ENCODE assay signal across 7 cellular contexts in the genomic region with DNA sequence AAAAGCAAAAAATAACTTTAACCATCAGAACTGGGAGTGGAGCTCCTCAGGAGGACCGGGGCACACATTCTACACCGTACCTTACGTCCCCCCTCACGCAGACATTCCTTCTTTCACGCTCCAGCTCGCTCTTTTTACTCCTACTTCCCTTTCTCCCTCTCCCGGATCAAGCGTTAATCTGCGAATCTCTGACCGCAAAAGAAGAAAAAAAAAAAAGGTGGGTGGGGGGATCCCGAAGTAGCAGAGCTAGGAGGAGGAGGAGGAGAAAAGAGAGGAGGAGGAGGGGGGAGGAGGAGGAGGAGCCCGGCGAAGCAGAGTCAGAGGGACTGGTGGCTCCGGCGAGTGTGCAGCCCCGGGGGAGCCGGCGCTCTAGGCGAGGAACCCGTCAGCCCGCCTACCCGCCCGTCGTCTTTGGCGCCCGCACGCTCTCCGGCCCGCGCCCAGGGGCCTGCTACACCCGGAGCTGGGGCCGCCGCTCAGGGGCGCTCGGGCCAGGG. TPM values are rescaled to one million over a fixed set of nuclear protein-coding genes. Genes with fewer than 3 reads are reported as not detected.
A peak's percentile ranks its signal among the peaks of the same experiment; 100 is the strongest.
DNase-seq lines count a peak whose midpoint lies in the region; ATAC-seq, FAIRE-seq and TF ChIP-seq lines count a peak whose summit lies in the region.

A gene (plus strand): TSS at position 320 of the 497 bp plus-strand sequence.

- no peaks in the 10 kb centered on the region for H3K36me3 Mint-ChIP-seq in activated CD4-positive, alpha-beta T cell treated with anti-CD3 and anti-CD28 coated beads, Interleukin-2, amount 10 ng/mL, durations not matched to agents 7 days and 5 days (ENCODE audit: low read depth)

- no peak for FAIRE-seq in pancreas (lab: Jason Lieb, UNC)

- DNase-seq in HT1080 (ENCODE audit: low read depth) (peak; percentile 62), foreskin fibroblast (peak in 1 of 2 donors; percentile 9), pancreas (peak in 2 of 6 donors; percentile 20 to 63), GF-D8 (lab: John Stamatoyannopoulos, UW) (no peak), CD1c-positive myeloid dendritic cell (ENCODE audit: extremely low spot score) (no peak)
- no peak for DNase-seq in activated CD4-positive, alpha-beta T cell treated with anti-CD3 and anti-CD28 coated beads, Interleukin-2, amount 10 ng/mL, durations not matched to agents 7 days and 5 days

- H3K4me3 Mint-ChIP-seq in activated CD4-positive, alpha-beta T cell treated with anti-CD3 and anti-CD28 coated beads, Interleukin-2, amount 10 ng/mL, durations not matched to agents 7 days and 5 days = peak within 1 kb of the TSS; percentile 25

- CTCF ChIA-PET in activated CD4-positive, alpha-beta T cell treated with anti-CD3 and anti-CD28 coated beads, Interleukin-2, amount 10 ng/mL, durations not matched to agents 7 days and 5 days (lab: Charles Lee) = interaction anchor here (0.7 kb wide), 1 partner anchor 271 kb away, joined by 3 read pairs; no protein-coding TSS in a partner anchor

- H3K27me3 Mint-ChIP-seq in activated CD4-positive, alpha-beta T cell treated with anti-CD3 and anti-CD28 coated beads, Interleukin-2, amount 10 ng/mL, durations not matched to agents 7 days and 5 days = peaks cover 49% of the 10 kb centered on the region

- TF ChIP-seq CTCF in foreskin fibroblast (IDR thresholded peaks at IDR 0.05; ENCODE audit: low read depth, low read length) (no peak), pancreas (IDR thresholded peaks at IDR 0.05) (no peak)

- H3K27ac Mint-ChIP-seq in activated CD4-positive, alpha-beta T cell treated with anti-CD3 and anti-CD28 coated beads, Interleukin-2, amount 10 ng/mL, durations not matched to agents 7 days and 5 days = no peak within 1 kb of the TSS

- no peaks in the 10 kb centered on the region for H3K9me3 ChIP-seq in pancreas

- 2 to 42% methylated on average over 14 to 35 of the region's 35 CpGs for WGBS in pancreas, 2 donors

- H3K27me3 ChIP-seq in pancreas = peaks cover 0 to 35% (median 4%) of the 10 kb centered on the region in 4 donors

- peaks cover 2% of the 10 kb centered on the region for H3K4me1 Mint-ChIP-seq in activated CD4-positive, alpha-beta T cell treated with anti-CD3 and anti-CD28 coated beads, Interleukin-2, amount 10 ng/mL, durations not matched to agents 7 days and 5 days

- peak within 1 kb of the TSS; percentile 43 to 45 for H3K4me3 ChIP-seq in foreskin fibroblast (ENCODE audit: low read depth in 1 of 2, low read length in 2 of 2)
- peak within 1 kb of the TSS; percentile 10 to 42 (median 18) for H3K4me3 ChIP-seq in pancreas

- H3K4me1 ChIP-seq in pancreas = no peaks in the 10 kb centered on the region

- intact Hi-C loops in pancreas (cut with DNase I) = no loop called here

- ATAC-seq in pancreas (peak in 2 of 4 donors; percentile 44 to 56), GM18868 (IDR thresholded peaks at IDR 0.05; ENCODE audit: unreplicated experiment) (no peak)

- H3K9me3 Mint-ChIP-seq in activated CD4-positive, alpha-beta T cell treated with anti-CD3 and anti-CD28 coated beads, Interleukin-2, amount 10 ng/mL, durations not matched to agents 7 days and 5 days = no peaks in the 10 kb centered on the region

- no peaks in the 10 kb centered on the region for H3K36me3 ChIP-seq in pancreas

- POLR2A ChIA-PET in activated CD4-positive, alpha-beta T cell treated with anti-CD3 and anti-CD28 coated beads, Interleukin-2, amount 10 ng/mL, durations not matched to agents 7 days and 5 days (lab: Charles Lee) = no interaction called here

- H3K27ac ChIP-seq in pancreas = no peak within 1 kb of the TSS

RNA-seq across cellular contexts. Expression of the gene that starts here (rescaled TPM):
- 1.3 and 1.7 TPM in 2 replicates for total RNA-seq in HT1080 (2014; rRNA removed; shearing (Covaris generic))
- polyA plus RNA-seq in HT1080 (2015; cell fraction: cytosol; rRNA removed) = 0.03 TPM in 2 replicates
- polyA plus RNA-seq in HT1080 (2015; cell fraction: nucleus; rRNA removed) = 0.04 TPM in 1 of 2 replicates, not detected in the other
- 1 to 10 TPM in 1 of 2 experiments, under 1 TPM in 1; 1.00 to 1.1 TPM for total RNA-seq in activated CD4-positive, alpha-beta T cell treated with anti-CD3 and anti-CD28 coated beads, Interleukin-2, amount 10 ng/mL, durations not matched to agents 7 days and 5 days
- 1 to 10 TPM in 3 of 6 donors, under 1 TPM in 3; 0.91 to 3.9 (median 1.0) TPM for total RNA-seq in pancreas
- under 1 TPM; 0.59 to 0.68 TPM for polyA plus RNA-seq in pancreas
